In the genomic region with DNA sequence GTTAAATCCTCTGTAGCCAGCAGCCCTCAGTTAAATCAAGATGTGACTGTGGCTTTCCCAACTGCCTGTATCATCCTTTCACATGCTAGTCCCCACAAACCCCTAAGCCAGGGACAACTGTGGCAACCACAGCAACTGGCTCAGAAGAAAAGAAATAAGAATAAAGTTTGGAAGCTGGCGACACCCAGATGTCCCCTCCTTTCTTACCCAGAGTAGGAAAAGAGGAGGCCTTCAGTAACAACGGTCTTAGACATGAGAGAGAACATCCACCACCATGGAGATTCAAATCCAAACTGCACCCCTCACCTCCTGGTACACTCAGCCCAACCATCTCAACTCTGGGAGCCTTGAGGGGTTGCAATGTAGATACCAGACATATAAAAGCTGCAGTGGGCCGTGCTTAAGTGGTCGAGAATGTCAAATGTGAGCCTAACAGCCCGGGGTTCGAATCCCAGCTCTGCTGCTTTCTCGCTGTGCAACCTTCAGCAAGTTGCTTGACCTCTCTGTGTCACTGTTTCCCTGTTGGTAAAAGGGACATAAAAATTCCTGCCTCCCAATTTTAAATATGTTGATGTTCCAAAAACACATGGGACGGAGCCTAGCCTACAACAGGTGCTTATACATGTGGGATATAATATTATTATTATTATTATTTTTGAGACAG, we compare ENCODE assay signal across 3 cellular contexts.
A peak's percentile ranks its signal among the peaks of the same experiment; 100 is the strongest.
TF ChIP-seq lines count a peak whose summit lies in the region.

No MANE protein-coding gene starts in this region.

TF ChIP-seq in A549, 52 proteins besides CTCF, POLR2A, EP300 and RAD21:
- TF ChIP-seq CBX8 (IDR thresholded peaks at IDR 0.05) (no peak), FOSL2 (IDR thresholded peaks at IDR 0.05) (no peak), FOSL2 (CRISPR knock-in tag; IDR thresholded peaks at IDR 0.05) (no peak), ZFP36 (IDR thresholded peaks at IDR 0.05; ENCODE audit: borderline replicate concordance, partially characterized antibody) (peak; percentile 46), JUNB (IDR thresholded peaks at IDR 0.05) (no peak), FOXS1 (CRISPR knock-in tag; IDR thresholded peaks at IDR 0.05) (no peak)

TF ChIP-seq in K562, 482 proteins besides CTCF, POLR2A, EP300 and RAD21:
- TF ChIP-seq MTA3 (IDR thresholded peaks at IDR 0.05; ENCODE audit: borderline replicate concordance), result no peak
- TF ChIP-seq ZFP36 (IDR thresholded peaks at IDR 0.05; ENCODE audit: low read depth, low read length, partially characterized antibody), result peak; percentile 75
- no peak for TF ChIP-seq POLR3A (IDR thresholded peaks at IDR 0.05; ENCODE audit: borderline replicate concordance, extremely low read depth, insufficient read depth, insufficient read length)
- TF ChIP-seq, protein P1, sequence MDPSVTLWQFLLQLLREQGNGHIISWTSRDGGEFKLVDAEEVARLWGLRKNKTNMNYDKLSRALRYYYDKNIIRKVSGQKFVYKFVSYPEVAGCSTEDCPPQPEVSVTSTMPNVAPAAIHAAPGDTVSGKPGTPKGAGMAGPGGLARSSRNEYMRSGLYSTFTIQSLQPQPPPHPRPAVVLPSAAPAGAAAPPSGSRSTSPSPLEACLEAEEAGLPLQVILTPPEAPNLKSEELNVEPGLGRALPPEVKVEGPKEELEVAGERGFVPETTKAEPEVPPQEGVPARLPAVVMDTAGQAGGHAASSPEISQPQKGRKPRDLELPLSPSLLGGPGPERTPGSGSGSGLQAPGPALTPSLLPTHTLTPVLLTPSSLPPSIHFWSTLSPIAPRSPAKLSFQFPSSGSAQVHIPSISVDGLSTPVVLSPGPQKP (CRISPR knock-in tag; IDR thresholded peaks at IDR 0.05), result no peak
- TF ChIP-seq BCOR (IDR thresholded peaks at IDR 0.05), result peak; percentile 52
- TF ChIP-seq CHD4 (IDR thresholded peaks at IDR 0.05; ENCODE audit: insufficient read depth, insufficient replicate concordance, low read depth, low read length, poor library complexity, severe bottlenecking), result peak; percentile 70
- 0 out of 2 replicates have a peak, but pooled peaks have one; percentile 43 for TF ChIP-seq ADNP (tag; IDR thresholded peaks at IDR 0.05)
- peak; percentile 88 for TF ChIP-seq RBM25 (IDR thresholded peaks at IDR 0.05; ENCODE audit: low read depth, low read length, severe bottlenecking)

TF ChIP-seq in H1, 55 proteins besides CTCF, POLR2A, EP300 and RAD21:
- TF ChIP-seq HDAC6 (IDR thresholded peaks at IDR 0.05; ENCODE audit: low read depth, low read length) (no peak), JUND (IDR thresholded peaks at IDR 0.05; ENCODE audit: low read length) (no peak), RNF2 (IDR thresholded peaks at IDR 0.05; ENCODE audit: borderline replicate concordance, low read depth, low read length, missing control alignments, poor library complexity, severe bottlenecking) (no peak), KDM1A (IDR thresholded peaks at IDR 0.05; ENCODE audit: borderline replicate concordance, low read length) (0 out of 2 replicates have a peak, but pooled peaks have one; percentile 11), ASH2L (IDR thresholded peaks at IDR 0.05; ENCODE audit: low read length) (no peak)
- TF ChIP-seq, protein P2, sequence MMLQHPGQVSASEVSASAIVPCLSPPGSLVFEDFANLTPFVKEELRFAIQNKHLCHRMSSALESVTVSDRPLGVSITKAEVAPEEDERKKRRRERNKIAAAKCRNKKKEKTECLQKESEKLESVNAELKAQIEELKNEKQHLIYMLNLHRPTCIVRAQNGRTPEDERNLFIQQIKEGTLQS (IDR thresholded peaks at IDR 0.05; ENCODE audit: insufficient read depth, low read depth, low read length), result no peak
